In the genomic region with DNA sequence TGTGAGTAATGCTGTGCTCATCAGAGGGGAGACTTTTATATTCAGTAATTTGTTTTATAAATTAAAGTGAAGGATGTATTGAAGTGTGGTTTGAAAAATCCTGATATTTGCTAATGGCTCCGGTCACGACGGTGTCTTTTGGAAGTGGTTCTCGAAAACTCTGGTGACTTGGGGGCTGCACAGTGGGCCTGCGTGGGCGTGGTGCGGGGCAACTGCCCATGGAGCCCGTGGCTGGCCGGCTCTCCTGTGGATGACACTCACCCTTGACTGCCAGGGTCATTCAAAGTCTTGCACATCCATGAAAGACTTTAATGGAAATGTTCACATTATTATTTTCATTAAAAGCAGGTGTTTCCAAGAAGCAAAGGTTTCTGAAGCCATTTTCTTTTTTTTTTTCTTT, we compare ENCODE assay signal across 27 cellular contexts.
"Had no signal": no experiment of that assay in that cellular context is flagged by ENCODE, and none has a peak within 500 bp of the region (broad histone marks: within the 10 kb centered on the region; RNA-seq: fewer than 3 reads in every experiment).

No MANE protein-coding gene starts in this region.

- H3K9me3 Mint-ChIP-seq: naive thymus-derived CD4-positive, alpha-beta T cell; natural killer cell; nephron; neural progenitor cell; stimulated activated effector memory CD8-positive, alpha-beta T cell treated with anti-CD3 and anti-CD28 coated beads, Interleukin-12 subunit alpha, Interleukin-12 subunit beta, amount 100 ng/mL, for 72 hours; stimulated activated naive B cell treated with anti-CD40 and anti-IgM and Interleukin-4, amounts not matched to agents 10 μg/mL and 1 μg/mL and 100 μg/mL, for 72 hours; stimulated activated naive CD8-positive, alpha-beta T cell treated with anti-CD3 and anti-CD28 coated beads, Interleukin-15, amount 100 ng/mL, for 72 hours had no signal

- H3K27ac ChIP-seq: neural progenitor cell, ovary, parathyroid adenoma, psoas muscle, right lobe of liver, sigmoid colon, suprapubic skin, testis, tibial artery, upper lobe of left lung had no signal

- H3K36me3 Mint-ChIP-seq: natural killer cell had no signal

- H3K4me3 Mint-ChIP-seq: naive thymus-derived CD4-positive, alpha-beta T cell; natural killer cell; nephron; neural progenitor cell; stimulated activated effector memory CD8-positive, alpha-beta T cell treated with anti-CD3 and anti-CD28 coated beads, Interleukin-12 subunit alpha, Interleukin-12 subunit beta, amount 100 ng/mL, for 72 hours; stimulated activated naive B cell treated with anti-CD40 and anti-IgM and Interleukin-4, amounts not matched to agents 10 μg/mL and 1 μg/mL and 100 μg/mL, for 72 hours; stimulated activated naive CD8-positive, alpha-beta T cell treated with anti-CD3 and anti-CD28 coated beads, Interleukin-15, amount 100 ng/mL, for 72 hours had no signal

- DNase-seq: naive thymus-derived CD4-positive, alpha-beta T cell; natural killer cell; occipital lobe; posterior cingulate gyrus; psoas muscle; right lobe of liver; sigmoid colon; stimulated activated CD4-positive, alpha-beta T cell treated with anti-CD3 and anti-CD28 coated beads, Interleukin-15, amount 100 ng/mL, for 24 hours; stimulated activated CD4-positive, alpha-beta T cell treated with anti-CD3 and anti-CD28 coated beads, Interleukin-2, amount 100 ng/mL, for 24 hours; stimulated activated CD4-positive, alpha-beta T cell treated with anti-CD3 and anti-CD28 coated beads, Interleukin-2, amount 100 ng/mL, for 48 hours; stimulated activated CD4-positive, alpha-beta T cell treated with anti-CD3 and anti-CD28 coated beads, Interleukin-4, amount 100 ng/mL, for 24 hours; stimulated activated naive B cell treated with anti-CD40 and anti-IgM and Interleukin-4, amounts not matched to agents 10 μg/mL and 1 μg/mL and 100 μg/mL, for 72 hours; stimulated activated naive CD8-positive, alpha-beta T cell treated with anti-CD3 and anti-CD28 coated beads, Interleukin-15, amount 100 ng/mL, for 72 hours; stimulated activated naive CD8-positive, alpha-beta T cell treated with anti-CD3 and anti-CD28 coated beads, Interleukin-15, Interleukin-2, amounts not matched to agents 100 U/mL and 50 U/mL, for 24 hours; substantia nigra; testis; tibial artery; trophoblast cell had no signal

- H3K27me3 Mint-ChIP-seq: naive thymus-derived CD4-positive, alpha-beta T cell; progenitor cell of endocrine pancreas; stimulated activated naive B cell treated with anti-CD40 and anti-IgM and Interleukin-4, amounts not matched to agents 10 μg/mL and 1 μg/mL and 100 μg/mL, for 72 hours; stimulated activated naive CD8-positive, alpha-beta T cell treated with anti-CD3 and anti-CD28 coated beads, Interleukin-15, amount 100 ng/mL, for 72 hours had no signal

- ATAC-seq: naive thymus-derived CD4-positive, alpha-beta T cell; natural killer cell; psoas muscle; right cardiac atrium; right lobe of liver; stimulated activated effector memory CD8-positive, alpha-beta T cell treated with anti-CD3 and anti-CD28 coated beads, Interleukin-12 subunit alpha, Interleukin-12 subunit beta, amount 100 ng/mL, for 72 hours; stimulated activated naive B cell treated with anti-CD40 and anti-IgM and Interleukin-4, amounts not matched to agents 10 μg/mL and 1 μg/mL and 100 μg/mL, for 72 hours; stimulated activated naive CD8-positive, alpha-beta T cell treated with anti-CD3 and anti-CD28 coated beads, Interleukin-15, amount 100 ng/mL, for 72 hours; stimulated activated naive CD8-positive, alpha-beta T cell treated with anti-CD3 and anti-CD28 coated beads, Interleukin-15, Interleukin-2, amounts not matched to agents 100 U/mL and 50 U/mL, for 24 hours had no signal

- H3K27ac Mint-ChIP-seq: natural killer cell; nephron; neural progenitor cell; progenitor cell of endocrine pancreas; stimulated activated effector memory CD8-positive, alpha-beta T cell treated with anti-CD3 and anti-CD28 coated beads, Interleukin-12 subunit alpha, Interleukin-12 subunit beta, amount 100 ng/mL, for 72 hours; stimulated activated naive CD8-positive, alpha-beta T cell treated with anti-CD3 and anti-CD28 coated beads, Interleukin-15, amount 100 ng/mL, for 72 hours had no signal
